27 cellular contexts compared by ENCODE assay signal in the genomic region with DNA sequence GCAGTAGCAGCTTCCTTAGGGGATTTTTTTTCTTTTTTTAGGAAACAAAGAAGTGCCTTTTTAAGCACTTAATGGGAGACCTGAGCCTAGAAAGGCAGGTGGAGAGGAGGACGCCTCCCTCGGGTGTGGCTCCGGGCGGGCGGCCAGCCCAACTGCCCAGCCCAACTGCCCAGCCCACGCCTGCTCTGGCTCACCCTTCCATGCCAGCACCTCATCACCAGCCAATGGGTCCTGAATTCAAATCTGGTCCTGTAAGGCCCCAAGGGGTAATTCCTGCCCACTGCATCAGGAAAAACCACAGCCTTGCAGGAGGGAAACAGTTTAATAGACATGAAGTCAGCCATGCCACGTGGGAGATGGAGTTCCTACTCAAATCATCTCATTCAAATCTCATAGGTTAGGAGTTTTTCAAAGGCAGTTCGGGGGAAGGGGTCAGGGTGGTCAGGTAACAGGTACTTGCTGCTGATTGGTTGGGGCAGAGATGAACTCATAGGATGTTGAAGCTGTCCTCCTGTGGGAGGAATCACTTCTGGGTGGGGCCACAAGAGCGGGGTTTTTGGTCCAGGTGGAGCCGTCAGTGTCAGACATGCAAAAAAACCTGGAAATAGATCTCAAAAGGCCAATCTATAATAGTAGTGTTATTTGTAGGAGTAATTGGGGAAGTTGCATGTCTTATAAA.
DNase-seq lines count a peak whose midpoint lies in the region; ATAC-seq and TF ChIP-seq lines count a peak whose summit lies in the region.
"Had no signal": no experiment of that assay in that cellular context is flagged by ENCODE, and none has a peak within 500 bp of the region (broad histone marks: within the 10 kb centered on the region; RNA-seq: fewer than 3 reads in every experiment).

No MANE protein-coding gene starts in this region.

- H3K9me3 Mint-ChIP-seq in WTC11: peaks cover 13% of the 10 kb centered on the region
- H3K9me3 Mint-ChIP-seq: activated naive CD4-positive, alpha-beta T cell treated with anti-CD3 and anti-CD28 coated beads, Interleukin-2, amount 50 U/mL, for 72 hours; HFFc6; natural killer cell had no signal

- POLR2A ChIA-PET in WTC11 (lab: Charles Lee): interaction anchor here (1.0 kb wide), 1 partner anchor 22 kb away, joined by 3 read pairs; no protein-coding TSS in a partner anchor

- no peaks in the 10 kb centered on the region for H3F3A ChIP-seq in smooth muscle cell (ENCODE audit: low read depth)

- H3K9ac ChIP-seq in smooth muscle cell (ENCODE audit: low read depth): no peak overlapping the region
- H3K9ac ChIP-seq: BLaER1 treated with 17β-estradiol and CSF1 and Interleukin-3, amounts not matched to agents 10 nM and 100 nM had no signal

- no peak overlapping the region for H3K27ac ChIP-seq in upper lobe of left lung
- H3K27ac ChIP-seq in smooth muscle cell (ENCODE audit: low read depth): no peak overlapping the region
- H3K27ac ChIP-seq: BLaER1 treated with 17β-estradiol and CSF1 and Interleukin-3, amounts not matched to agents 10 nM and 100 nM; esophagus muscularis mucosa; left ventricle myocardium inferior; SK-N-MC; skin epidermis; tibial nerve had no signal

- H3K4me2 ChIP-seq in smooth muscle cell: no peak overlapping the region
- H3K4me2 ChIP-seq: BLaER1 treated with 17β-estradiol and CSF1 and Interleukin-3, amounts not matched to agents 10 nM and 100 nM had no signal

- H3K4me3 ChIP-seq in upper lobe of left lung: no peak overlapping the region
- no peak overlapping the region for H3K4me3 ChIP-seq in smooth muscle cell
- H3K4me3 ChIP-seq: BLaER1 treated with 17β-estradiol and CSF1 and Interleukin-3, amounts not matched to agents 10 nM and 100 nM; esophagus muscularis mucosa; left ventricle myocardium inferior; SK-N-MC; skin epidermis; tibial nerve had no signal

- WGBS in upper lobe of left lung, 2 donors: 59 to 66% methylated on average over 10 of the region's 10 CpGs
- WGBS in smooth muscle cell (ENCODE audit: low lambda C conversion rate): 88% methylated on average over 10 of the region's 10 CpGs

- TF ChIP-seq CTCF in WTC11 (IDR thresholded peaks at IDR 0.05): no peak
- TF ChIP-seq CTCF in upper lobe of left lung (IDR thresholded peaks at IDR 0.05): no peak
- TF ChIP-seq CTCF in smooth muscle cell (IDR thresholded peaks at IDR 0.05; ENCODE audit: borderline replicate concordance, insufficient read depth, poor library complexity, severe bottlenecking): no peak

- H3K79me2 ChIP-seq in smooth muscle cell (ENCODE audit: low read depth): no peaks in the 10 kb centered on the region

- no peaks in the 10 kb centered on the region; the same call in 1 of the 2 replicates for H3K27me3 Mint-ChIP-seq in WTC11 (ENCODE audit: low read depth)

- CTCF ChIA-PET in WTC11 (lab: Charles Lee): interaction anchor here (1.7 kb wide), 1 partner anchor 52 kb away, joined by 4 read pairs; no protein-coding TSS in a partner anchor

- H3K4me1 Mint-ChIP-seq in WTC11: peaks cover 34% of the 10 kb centered on the region
- H3K4me1 Mint-ChIP-seq: natural killer cell had no signal

- no peaks in the 10 kb centered on the region for H3K36me3 Mint-ChIP-seq in WTC11
- H3K36me3 Mint-ChIP-seq: activated naive CD4-positive, alpha-beta T cell treated with anti-CD3 and anti-CD28 coated beads, Interleukin-2, amount 50 U/mL, for 72 hours; natural killer cell had no signal

- no peak overlapping the region for H2AFZ ChIP-seq in smooth muscle cell (ENCODE audit: low read depth)

- TF ChIP-seq POLR2A in upper lobe of left lung (IDR thresholded peaks at IDR 0.05): no peak

- TF ChIP-seq EP300 in upper lobe of left lung (IDR thresholded peaks at IDR 0.05): no peak

- no peaks in the 10 kb centered on the region for H4K20me1 ChIP-seq in smooth muscle cell (ENCODE audit: low read depth)
- H4K20me1 ChIP-seq: BLaER1 treated with 17β-estradiol and CSF1 and Interleukin-3, amounts not matched to agents 10 nM and 100 nM had no signal

- no peak overlapping the region for H3K27ac Mint-ChIP-seq in WTC11
- H3K27ac Mint-ChIP-seq: activated CD8-positive, alpha-beta T cell treated with anti-CD3 and anti-CD28 coated beads, Interleukin-2, amount 10 ng/mL, durations not matched to agents 7 days and 5 days; activated naive CD4-positive, alpha-beta T cell treated with anti-CD3 and anti-CD28 coated beads, Interleukin-2, amount 50 U/mL, for 72 hours; HFFc6; natural killer cell had no signal

- H3K4me3 Mint-ChIP-seq in WTC11: no peak overlapping the region
- H3K4me3 Mint-ChIP-seq: activated CD8-positive, alpha-beta T cell treated with anti-CD3 and anti-CD28 coated beads, Interleukin-2, amount 10 ng/mL, durations not matched to agents 7 days and 5 days; HFFc6; natural killer cell had no signal

- ATAC-seq in WTC11 (peak; percentile 58), upper lobe of left lung (ENCODE audit: low FRiP score in 2 of 2) (no peak)
- ATAC-seq: activated CD8-positive, alpha-beta T cell treated with anti-CD3 and anti-CD28 coated beads, Interleukin-2, amount 10 ng/mL, durations not matched to agents 7 days and 5 days; activated naive CD4-positive, alpha-beta T cell treated with anti-CD3 and anti-CD28 coated beads, Interleukin-2, amount 50 U/mL, for 72 hours; natural killer cell had no signal

- H3K36me3 ChIP-seq in upper lobe of left lung: no peaks in the 10 kb centered on the region
- H3K36me3 ChIP-seq in smooth muscle cell (ENCODE audit: low read depth): no peaks in the 10 kb centered on the region
- H3K36me3 ChIP-seq: BLaER1 treated with 17β-estradiol and CSF1 and Interleukin-3, amounts not matched to agents 10 nM and 100 nM; esophagus muscularis mucosa; left ventricle myocardium inferior; tibial nerve had no signal

- DNase-seq in LoVo (ENCODE audit: low spot score): peak; percentile 20
- no peak for DNase-seq in WTC11 (ENCODE audit: low spot score)
- peak; percentile 35 for DNase-seq in iPS-NIHi11 (ENCODE audit: low spot score)
- DNase-seq in upper lobe of left lung: peak; percentile 66 to 80
- DNase-seq in RKO (ENCODE audit: low spot score): no peak
- DNase-seq in superior temporal gyrus (ENCODE audit: extremely low spot score): no peak
- no peak for DNase-seq in smooth muscle cell (lab: John Stamatoyannopoulos, UW; ENCODE audit: unreplicated experiment)
- DNase-seq: activated CD4-positive, CD25-positive, alpha-beta regulatory T cell treated with anti-CD3 and anti-CD28 coated beads, Interleukin-2, amount 50 U/mL, for 72 hours; activated CD8-positive, alpha-beta T cell treated with anti-CD3 and anti-CD28 coated beads, Interleukin-2, amount 10 ng/mL, durations not matched to agents 7 days and 5 days; activated T-cell treated with anti-CD3 and anti-CD28 coated beads for 4 hours; Caco-2; DMS79; effector CD8-positive, alpha-beta T cell; GF-D8; HFFc6; left ventricle myocardium inferior; natural killer cell; NCI-H1694; NCI-H2171; NCI-H524; stimulated activated CD8-positive, alpha-beta memory T cell treated with anti-CD3 and anti-CD28 coated beads, Interleukin-4, amount 100 ng/mL, for 48 hours had no signal

- H3K9me3 ChIP-seq in upper lobe of left lung: no peaks in the 10 kb centered on the region
- no peaks in the 10 kb centered on the region for H3K9me3 ChIP-seq in smooth muscle cell (replicated peaks; ENCODE audit: low read depth)
- H3K9me3 ChIP-seq: BLaER1 treated with 17β-estradiol and CSF1 and Interleukin-3, amounts not matched to agents 10 nM and 100 nM; Caco-2; esophagus muscularis mucosa; left ventricle myocardium inferior; tibial nerve had no signal

- no peaks in the 10 kb centered on the region for H3K27me3 ChIP-seq in upper lobe of left lung
- H3K27me3 ChIP-seq in smooth muscle cell (ENCODE audit: low read depth): peaks cover 5% of the 10 kb centered on the region
- H3K27me3 ChIP-seq: BLaER1 treated with 17β-estradiol and CSF1 and Interleukin-3, amounts not matched to agents 10 nM and 100 nM had no signal

- H3K4me1 ChIP-seq in upper lobe of left lung (no peaks in the 10 kb centered on the region), smooth muscle cell (ENCODE audit: low read depth) (no peaks in the 10 kb centered on the region)
- H3K4me1 ChIP-seq: BLaER1 treated with 17β-estradiol and CSF1 and Interleukin-3, amounts not matched to agents 10 nM and 100 nM; esophagus muscularis mucosa; tibial nerve had no signal

TF ChIP-seq in WTC11, 78 proteins besides CTCF, POLR2A, EP300 and RAD21 (continues in another document):
- no peak for TF ChIP-seq IRF2 (CRISPR knock-in tag; IDR thresholded peaks at IDR 0.05; ENCODE audit: borderline replicate concordance, low read depth)
- TF ChIP-seq ZNF232 (CRISPR knock-in tag; IDR thresholded peaks at IDR 0.05): no peak
- no peak for TF ChIP-seq NR1H2 (CRISPR knock-in tag; IDR thresholded peaks at IDR 0.05)
- TF ChIP-seq PRDM15 (CRISPR knock-in tag; IDR thresholded peaks at IDR 0.05): no peak

Comparison
In these comparisons a context has a peak if more than half of its experiments do, and no peak if none do; other contexts are left out.
1. DNase-seq: peak in LoVo (single experiment), iPS-NIHi11 (single experiment) and upper lobe of left lung (2 of 2); none in WTC11 (single experiment), RKO (single experiment), superior temporal gyrus (single experiment) and smooth muscle cell (single experiment).